ENCODE assay signal across 25 cellular contexts in the genomic region with DNA sequence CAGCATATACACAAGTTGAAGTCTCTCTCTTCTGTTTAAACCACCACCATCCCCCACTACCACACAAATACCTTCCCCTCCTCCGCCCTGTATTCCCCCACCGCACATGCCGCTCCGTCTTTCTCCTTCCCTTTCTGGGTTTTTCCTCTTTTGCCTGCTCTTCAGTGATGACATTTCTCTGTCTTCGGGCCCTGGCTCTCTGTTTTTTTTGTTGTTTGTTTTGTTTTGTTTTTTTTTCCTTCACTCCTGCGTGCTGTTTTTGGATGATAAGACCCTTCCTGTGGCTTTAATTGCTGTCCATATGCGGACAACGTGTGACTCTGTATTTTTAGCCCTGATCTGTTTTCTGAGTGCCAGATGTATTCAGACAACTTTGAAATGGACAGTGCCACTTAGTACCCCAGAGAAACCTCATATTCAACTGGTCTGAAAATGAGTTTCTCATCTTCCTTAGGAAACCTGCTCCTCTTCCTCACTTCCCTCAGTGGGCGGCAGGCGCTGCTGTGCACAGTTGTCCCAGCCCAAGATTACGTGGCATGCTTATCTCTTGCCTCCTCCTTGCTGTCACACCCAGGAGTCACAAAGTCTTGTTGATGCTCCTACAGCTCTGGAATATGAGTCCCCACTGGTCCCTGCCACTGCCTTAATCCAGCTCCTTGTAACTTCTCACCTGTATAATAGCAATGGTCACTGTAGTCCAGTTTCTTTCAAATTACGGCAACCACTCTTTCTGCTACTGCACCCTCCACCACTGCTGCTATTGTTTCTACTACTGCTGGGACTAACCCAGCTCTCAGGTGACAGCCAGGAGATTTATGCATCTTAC. TPM values are rescaled to one million over a fixed set of nuclear protein-coding genes. Genes with fewer than 3 reads are reported as not detected.
DNase-seq lines count a peak whose midpoint lies in the region; ATAC-seq, FAIRE-seq and TF ChIP-seq lines count a peak whose summit lies in the region.
"Had no signal": no experiment of that assay in that cellular context is flagged by ENCODE, and none has a peak within 500 bp of the region (broad histone marks: within the 10 kb centered on the region; RNA-seq: fewer than 3 reads in every experiment).

No MANE protein-coding gene starts in this region.

- DNase-seq in KBM-7 (peak; percentile 61), SKM-1 (lab: John Stamatoyannopoulos, UW; ENCODE audit: unreplicated experiment) (peak; percentile 44), heart left ventricle (no peak), small intestine (peak; percentile 62), cortex of kidney (lab: John Stamatoyannopoulos, UW) (no peak), pancreas (no peak), NCI-H2196 treated with DMSO at 0.1 percent for 48 hours (lab: John Stamatoyannopoulos, UW; ENCODE audit: unreplicated experiment) (no peak)
- DNase-seq: activated naive CD4-positive, alpha-beta T cell treated with anti-CD3 and anti-CD28 coated beads, Interleukin-2, amount 50 U/mL, for 16 hours; activated T-cell treated with anti-CD3 and anti-CD28 coated beads, Interleukin-2, amount 50 U/mL, for 72 hours; CD4-positive, alpha-beta memory T cell; DMS53; foreskin keratinocyte; GDM1; NCI-H1092 treated with DMSO at 0.1 percent for 48 hours; NCI-H2081; NCI-H510A; stimulated activated naive B cell treated with anti-CD40 and anti-IgM and Interleukin-4, amounts not matched to agents 10 μg/mL and 1 μg/mL and 100 μg/mL, for 72 hours had no signal

- H3K9me3 ChIP-seq in heart left ventricle (no peaks in the 10 kb centered on the region), small intestine (ENCODE audit: control insufficient read depth, low read depth) (no peaks in the 10 kb centered on the region), pancreas (no peaks in the 10 kb centered on the region)
- H3K9me3 ChIP-seq: HAP-1, neutrophil had no signal

- H3K36me3 ChIP-seq in heart left ventricle (no peaks in the 10 kb centered on the region), small intestine (ENCODE audit: control insufficient read depth in 2 of 2, insufficient read depth in 2 of 2, low read length in 2 of 2) (no peaks in the 10 kb centered on the region), pancreas (no peaks in the 10 kb centered on the region)
- H3K36me3 ChIP-seq: HAP-1, neutrophil had no signal

- WGBS in heart left ventricle, 4 donors, result 20 to 31% (median 25%) methylated on average over 12 of the region's 12 CpGs
- WGBS in small intestine, 3 donors, result 51 to 61% (median 61%) methylated on average over 12 of the region's 12 CpGs
- 47 to 48% methylated on average over 12 of the region's 12 CpGs for WGBS in pancreas, 2 donors

- intact Hi-C loops in heart left ventricle (cut with DNase I), result no loop called here
- intact Hi-C loops in pancreas (cut with DNase I), result no loop called here

- FAIRE-seq in small intestine (lab: Jason Lieb, UNC), result no peak
- no peak for FAIRE-seq in pancreas (lab: Jason Lieb, UNC)
- FAIRE-seq: GM18507 had no signal

- H3K27ac ChIP-seq in heart left ventricle (peak overlapping the region in 5 of 12 donors; percentile 27 to 54 (median 46)), small intestine (ENCODE audit: low read depth in 1 of 2, low read length in 1 of 2) (no peak overlapping the region), pancreas (no peak overlapping the region)
- H3K27ac ChIP-seq: foreskin keratinocyte, hepatocyte, neutrophil had no signal

- in situ Hi-C loops in KBM-7 (cut with MboI; ENCODE audit: low pct_unique_long_range_greater_than_20kb, low sequenced_read_pairs), result no loop called here

- ATAC-seq in heart left ventricle (peak; percentile 41 to 68 (median 63)), pancreas (no peak)
- ATAC-seq: activated T-cell treated with anti-CD3 and anti-CD28 coated beads, Interleukin-2, amount 50 U/mL, for 72 hours; foreskin keratinocyte; SK-N-SH treated with all-trans-retinoic acid at 6 μM for 48 hours; stimulated activated naive B cell treated with anti-CD40 and anti-IgM and Interleukin-4, amounts not matched to agents 10 μg/mL and 1 μg/mL and 100 μg/mL, for 72 hours had no signal

- H3K4me3 ChIP-seq in heart left ventricle (peak overlapping the region in 2 of 12 donors; percentile 17 to 20), small intestine (ENCODE audit: low read depth in 1 of 2, low read length in 2 of 2) (no peak overlapping the region), pancreas (no peak overlapping the region)
- H3K4me3 ChIP-seq: HAP-1, hepatocyte, skin epidermis had no signal

- no peak for TF ChIP-seq POLR2A in heart left ventricle (IDR thresholded peaks at IDR 0.05)

- peaks cover 0 to 33% (median 4%) of the 10 kb centered on the region in 9 donors for H3K27me3 ChIP-seq in heart left ventricle
- peaks cover 0 to 4% of the 10 kb centered on the region in 2 donors for H3K27me3 ChIP-seq in small intestine (ENCODE audit: control insufficient read depth in 2 of 2, insufficient read depth in 2 of 2, low read length in 2 of 2)
- peaks cover 0 to 19% (median 2%) of the 10 kb centered on the region in 4 donors for H3K27me3 ChIP-seq in pancreas
- H3K27me3 ChIP-seq: foreskin keratinocyte had no signal

- TF ChIP-seq CTCF in heart left ventricle (IDR thresholded peaks at IDR 0.05), result no peak
- TF ChIP-seq CTCF in pancreas (IDR thresholded peaks at IDR 0.05), result no peak

- H3K4me1 ChIP-seq in heart left ventricle, result peaks cover 0 to 59% (median 21%) of the 10 kb centered on the region in 12 donors
- peaks cover 0 to 4% of the 10 kb centered on the region in 2 donors for H3K4me1 ChIP-seq in small intestine (ENCODE audit: control insufficient read depth in 2 of 2, insufficient read depth in 1 of 2, low read depth in 1 of 2, low read length in 1 of 2)
- no peaks in the 10 kb centered on the region for H3K4me1 ChIP-seq in pancreas
- H3K4me1 ChIP-seq: HAP-1 had no signal

RNA-seq across cellular contexts. Expression of gene PPP1R14C, which starts 8.2 kb away (rescaled TPM):
- total RNA-seq in heart left ventricle (100 to 1,000 TPM in 2 of 9 donors, 10 to 100 TPM in 7; 62.3 to 143 (median 83.0) TPM), pancreas (under 1 TPM; 0.09 to 0.90 (median 0.54) TPM)
- polyA plus RNA-seq in heart left ventricle (10 to 100 TPM; 41.1 to 64.6 TPM), small intestine (10 to 100 TPM; 10.7 to 14.3 (median 12.2) TPM), pancreas (1 to 10 TPM; 1.4 to 7.3 TPM)
- total RNA-seq: CD4-positive, alpha-beta memory T cell; lung microvascular endothelial cell; pulmonary artery endothelial cell had no signal
- polyA plus RNA-seq: CD4-positive, alpha-beta memory T cell had no signal

Comparison
In these comparisons a context has a peak if more than half of its experiments do, and no peak if none do; other contexts are left out.
1. DNase-seq: peak in KBM-7 (single experiment), SKM-1 (single experiment) and small intestine (single experiment); none in heart left ventricle (0 of 5), cortex of kidney (single experiment), pancreas (0 of 6) and NCI-H2196 treated with DMSO at 0.1 percent for 48 hours (single experiment).
2. ATAC-seq: peak in heart left ventricle (4 of 4); none in pancreas (0 of 4).